ENCODE assay signal across 8 cellular contexts in genomic region chr5:107669543-107670027, GRCh38. TPM values are rescaled to one million over a fixed set of nuclear protein-coding genes. Genes with fewer than 3 reads are reported as not detected.
A peak's percentile ranks its signal among the peaks of the same experiment; 100 is the strongest.
DNase-seq lines count a peak whose midpoint lies in the region; ATAC-seq and TF ChIP-seq lines count a peak whose summit lies in the region.

No MANE protein-coding gene starts in this region.

- peak overlapping the region; percentile 93 for H3K9ac ChIP-seq in neural progenitor cell

- ATAC-seq in activated B cell treated with CpG ODN at 0.5 μM for 24 hours (ENCODE audit: low read depth) (no peak), foreskin keratinocyte (peak; percentile 1), GM21737 (IDR thresholded peaks at IDR 0.05; ENCODE audit: unreplicated experiment) (no peak), GM19395 (IDR thresholded peaks at IDR 0.05; ENCODE audit: unreplicated experiment) (no peak), GM21423 (IDR thresholded peaks at IDR 0.05; ENCODE audit: unreplicated experiment) (no peak)

- no peaks in the 10 kb centered on the region for H3K27me3 ChIP-seq in foreskin keratinocyte
- H3K27me3 ChIP-seq in neural progenitor cell = no peaks in the 10 kb centered on the region

- CTCF ChIA-PET in activated B cell treated with CpG ODN at 0.5 μM for 24 hours (lab: Charles Lee) = no interaction called here

- intact Hi-C loops in activated B cell treated with CpG ODN at 0.5 μM for 24 hours (cut with micrococcal nuclease) = loop anchor here (10.0 kb wide), 1 partner anchor 675 kb away; no protein-coding TSS in a partner anchor

- no peaks in the 10 kb centered on the region for H3K9me3 ChIP-seq in neural progenitor cell (ENCODE audit: low read depth)

- H2AFZ ChIP-seq in neural progenitor cell (replicated peaks) = no peak overlapping the region

- H3K36me3 Mint-ChIP-seq in activated B cell treated with CpG ODN at 0.5 μM for 24 hours (ENCODE audit: low read depth) = no peaks in the 10 kb centered on the region
- peaks cover 9% of the 10 kb centered on the region for H3K36me3 Mint-ChIP-seq in neural progenitor cell

- POLR2A ChIA-PET in activated B cell treated with CpG ODN at 0.5 μM for 24 hours (lab: Charles Lee) = interaction anchor here (0.6 kb wide), 1 partner anchor 376 kb away, joined by 3 read pairs; no protein-coding TSS in a partner anchor

- peaks cover 51% of the 10 kb centered on the region for H3F3A ChIP-seq in neural progenitor cell (ENCODE audit: low read depth)

- peaks cover 18% of the 10 kb centered on the region for H3K36me3 ChIP-seq in neural progenitor cell

- DNase-seq in Ammon's horn (ENCODE audit: low spot score) (peak; percentile 5), HCEC 1CT (peak; percentile 39), activated B cell treated with CpG ODN at 0.5 μM for 24 hours (no peak), foreskin keratinocyte (peak; percentile 41 to 59), neural progenitor cell (ENCODE audit: low spot score) (peak; percentile 53)

- H3K79me2 ChIP-seq in neural progenitor cell (ENCODE audit: low read depth) = peaks cover 94% of the 10 kb centered on the region

- H4K20me1 ChIP-seq in neural progenitor cell (ENCODE audit: low read depth) = peaks cover 72% of the 10 kb centered on the region

- H3K4me1 Mint-ChIP-seq in activated B cell treated with CpG ODN at 0.5 μM for 24 hours = peaks cover 34% of the 10 kb centered on the region
- peaks cover 32% of the 10 kb centered on the region for H3K4me1 Mint-ChIP-seq in neural progenitor cell

- H3K27ac Mint-ChIP-seq in activated B cell treated with CpG ODN at 0.5 μM for 24 hours = no peak overlapping the region
- H3K27ac Mint-ChIP-seq in neural progenitor cell = peak overlapping the region; percentile 95

- H3K4me1 ChIP-seq in foreskin keratinocyte (peaks cover 6% of the 10 kb centered on the region), neural progenitor cell (peaks cover 42% of the 10 kb centered on the region)

- H3K27me3 Mint-ChIP-seq in activated B cell treated with CpG ODN at 0.5 μM for 24 hours (peaks cover 56% of the 10 kb centered on the region), neural progenitor cell (ENCODE audit: insufficient read depth, low read depth) (peaks cover 15% of the 10 kb centered on the region)

- no peaks in the 10 kb centered on the region for H3K9me3 Mint-ChIP-seq in activated B cell treated with CpG ODN at 0.5 μM for 24 hours
- no peaks in the 10 kb centered on the region for H3K9me3 Mint-ChIP-seq in neural progenitor cell

- H3K27ac ChIP-seq in foreskin keratinocyte = peak overlapping the region; percentile 51
- peak overlapping the region; percentile 87 for H3K27ac ChIP-seq in neural progenitor cell

- peak overlapping the region; percentile 97 for H3K4me3 ChIP-seq in neural progenitor cell

- TF ChIP-seq CTCF in activated B cell treated with CpG ODN at 0.5 μM for 24 hours (IDR thresholded peaks at IDR 0.05) (no peak), foreskin keratinocyte (conservative IDR thresholded peaks at IDR 0.05) (no peak), neural progenitor cell (IDR thresholded peaks at IDR 0.05) (no peak)

- H3K4me2 ChIP-seq in neural progenitor cell = peak overlapping the region; percentile 97

- H3K4me3 Mint-ChIP-seq in activated B cell treated with CpG ODN at 0.5 μM for 24 hours (peak overlapping the region; percentile 7), neural progenitor cell (peak overlapping the region; percentile 98)

RNA-seq across cellular contexts. Expression of gene EFNA5, which starts 1.2 kb away (rescaled TPM):
- total RNA-seq in activated B cell treated with CpG ODN at 0.5 μM for 24 hours (not detected in 2 replicates), foreskin keratinocyte (5.3 and 6.3 TPM in 2 replicates), neural progenitor cell (ENCODE audit: low replicate concordance) (70.5 and 105 TPM in 2 replicates)
- 2.7 and 3.0 TPM in 2 replicates for polyA plus RNA-seq in foreskin keratinocyte
